Comparison of ENCODE assay signal across 1 cellular context in genomic region chr2:175004980-175005832, GRCh38.
A peak's percentile ranks its signal among the peaks of the same experiment; 100 is the strongest.
TF ChIP-seq lines count a peak whose summit lies in the region.

Gene CHN1 (minus strand): TSS chr2:175005381. CDS start chr2:175004912, 469 bp downstream.

TF ChIP-seq in HepG2, 621 proteins besides CTCF, POLR2A, EP300 and RAD21 (continued from another document and continues in another):
- 0 out of 2 replicates have a peak, but pooled peaks have one; percentile 17 for TF ChIP-seq ZBTB4 (CRISPR knock-in tag; IDR thresholded peaks at IDR 0.05; ENCODE audit: borderline replicate concordance)
- no peak for TF ChIP-seq GLMP (CRISPR knock-in tag; IDR thresholded peaks at IDR 0.05; ENCODE audit: borderline replicate concordance)
- no peak for TF ChIP-seq TRIM24 (CRISPR knock-in tag; IDR thresholded peaks at IDR 0.05)
- no peak for TF ChIP-seq PHF5A (CRISPR knock-in tag; IDR thresholded peaks at IDR 0.05; ENCODE audit: low read depth, unreplicated experiment)
- TF ChIP-seq E2F2 (CRISPR knock-in tag; IDR thresholded peaks at IDR 0.05; ENCODE audit: borderline replicate concordance), result no peak
- TF ChIP-seq ZSCAN9 (CRISPR knock-in tag; IDR thresholded peaks at IDR 0.05; ENCODE audit: borderline replicate concordance), result no peak
- TF ChIP-seq KLF13 (CRISPR knock-in tag; IDR thresholded peaks at IDR 0.05), result no peak
- TF ChIP-seq MNT (IDR thresholded peaks at IDR 0.05), result no peak
- no peak for TF ChIP-seq ZNF562 (CRISPR knock-in tag; IDR thresholded peaks at IDR 0.05; ENCODE audit: borderline replicate concordance)
- peak; percentile 31; the same call in 1 of the 2 replicates for TF ChIP-seq ZNF672 (CRISPR knock-in tag; IDR thresholded peaks at IDR 0.05)
- TF ChIP-seq NFE2L1 (CRISPR knock-in tag; IDR thresholded peaks at IDR 0.05; ENCODE audit: borderline replicate concordance), result no peak
- TF ChIP-seq NFE2 (CRISPR knock-in tag; IDR thresholded peaks at IDR 0.05), result no peak
- TF ChIP-seq ZNF468 (CRISPR knock-in tag; IDR thresholded peaks at IDR 0.05), result no peak
- no peak for TF ChIP-seq SNAPC5 (CRISPR knock-in tag; IDR thresholded peaks at IDR 0.05; ENCODE audit: borderline replicate concordance)
- no peak for TF ChIP-seq ZNF296 (CRISPR knock-in tag; conservative IDR thresholded peaks at IDR 0.05)
- TF ChIP-seq RBM22 (optimal IDR thresholded peaks at IDR 0.05; ENCODE audit: low read length), result no peak
- TF ChIP-seq ZNF773 (CRISPR knock-in tag; IDR thresholded peaks at IDR 0.05; ENCODE audit: borderline replicate concordance), result no peak
- TF ChIP-seq TIGD3 (CRISPR knock-in tag; IDR thresholded peaks at IDR 0.05; ENCODE audit: borderline replicate concordance), result no peak
- TF ChIP-seq ELF4 (CRISPR knock-in tag; IDR thresholded peaks at IDR 0.05; ENCODE audit: borderline replicate concordance), result no peak
- TF ChIP-seq ZNF326 (CRISPR knock-in tag; IDR thresholded peaks at IDR 0.05; ENCODE audit: borderline replicate concordance), result no peak
- TF ChIP-seq ZNF564 (CRISPR knock-in tag; IDR thresholded peaks at IDR 0.05), result no peak
- no peak for TF ChIP-seq TGIF2 (CRISPR knock-in tag; IDR thresholded peaks at IDR 0.05)
- no peak for TF ChIP-seq RORA (CRISPR knock-in tag; IDR thresholded peaks at IDR 0.05)
- no peak for TF ChIP-seq ARID3A (IDR thresholded peaks at IDR 0.05; ENCODE audit: low read depth, low read length)
- no peak for TF ChIP-seq RARA (CRISPR knock-in tag; IDR thresholded peaks at IDR 0.05)
- peak; percentile 46; the same call in 1 of the 2 replicates for TF ChIP-seq ZNF44 (CRISPR knock-in tag; IDR thresholded peaks at IDR 0.05)
- peak; percentile 88; the same call in 1 of the 2 replicates for TF ChIP-seq THRA (CRISPR knock-in tag; IDR thresholded peaks at IDR 0.05; ENCODE audit: borderline replicate concordance)
- no peak; the same call in 1 of the 2 replicates for TF ChIP-seq FOXO1 (CRISPR knock-in tag; IDR thresholded peaks at IDR 0.05)
- no peak for TF ChIP-seq HCFC1 (IDR thresholded peaks at IDR 0.05; ENCODE audit: low read depth, low read length)
- no peak for TF ChIP-seq STAT5B (CRISPR knock-in tag; IDR thresholded peaks at IDR 0.05)
- peak; percentile 42; the same call in 1 of the 2 replicates for TF ChIP-seq IKZF5 (CRISPR knock-in tag; IDR thresholded peaks at IDR 0.05)
- peak; percentile 61; the same call in 1 of the 2 replicates for TF ChIP-seq KLF6 (CRISPR knock-in tag; IDR thresholded peaks at IDR 0.05)
- TF ChIP-seq ZNF280D (CRISPR knock-in tag; IDR thresholded peaks at IDR 0.05), result 0 out of 2 replicates have a peak, but pooled peaks have one; percentile 46
- TF ChIP-seq ZNF251 (CRISPR knock-in tag; IDR thresholded peaks at IDR 0.05), result no peak
- TF ChIP-seq ZNF609 (CRISPR knock-in tag; IDR thresholded peaks at IDR 0.05; ENCODE audit: borderline replicate concordance), result no peak
- 0 out of 2 replicates have a peak, but pooled peaks have one; percentile 85 for TF ChIP-seq U2AF2 (IDR thresholded peaks at IDR 0.05; ENCODE audit: low read depth, low read length)
- peak; percentile 27; the same call in 1 of the 2 replicates for TF ChIP-seq ZBTB7B (CRISPR knock-in tag; IDR thresholded peaks at IDR 0.05)
- no peak for TF ChIP-seq KLF9 (CRISPR knock-in tag; IDR thresholded peaks at IDR 0.05; ENCODE audit: low read depth)
- no peak for TF ChIP-seq ZNF678 (CRISPR knock-in tag; IDR thresholded peaks at IDR 0.05)
